In genomic region chr1:212461916-212462660, GRCh38 we compare ENCODE assay signal across 22 cellular contexts.
"Had no signal": no experiment of that assay in that cellular context is flagged by ENCODE, and none has a peak within 500 bp of the region (broad histone marks: within the 10 kb centered on the region; RNA-seq: fewer than 3 reads in every experiment).

No MANE protein-coding gene starts in this region.

- H3K4me3 ChIP-seq: adrenal gland, cardiac muscle cell, heart left ventricle, left ventricle myocardium inferior, ovary, tibial nerve, uterus had no signal

- H3K9me3 Mint-ChIP-seq: activated B cell treated with CpG ODN at 0.5 μM for 24 hours; activated CD4-positive, alpha-beta memory T cell treated with anti-CD3 and anti-CD28 coated beads, Interleukin-2, amount 10 ng/mL, durations not matched to agents 7 days and 5 days; activated naive CD4-positive, alpha-beta T cell treated with anti-CD3 and anti-CD28 coated beads, Interleukin-2, amount 50 U/mL, for 24 hours; naive thymus-derived CD4-positive, alpha-beta T cell; T-cell had no signal

- H3K4me3 Mint-ChIP-seq: activated B cell treated with CpG ODN at 0.5 μM for 24 hours; activated CD4-positive, alpha-beta memory T cell treated with anti-CD3 and anti-CD28 coated beads, Interleukin-2, amount 10 ng/mL, durations not matched to agents 7 days and 5 days; activated CD8-positive, alpha-beta memory T cell treated with anti-CD3 and anti-CD28 coated beads, Interleukin-2, amount 10 ng/mL, durations not matched to agents 7 days and 5 days; activated naive CD4-positive, alpha-beta T cell treated with anti-CD3 and anti-CD28 coated beads, Interleukin-2, amount 50 U/mL, for 24 hours; endodermal cell; memory B cell; naive thymus-derived CD4-positive, alpha-beta T cell; T-cell had no signal

- H3K36me3 ChIP-seq: adrenal gland, cardiac muscle cell, heart left ventricle, left ventricle myocardium inferior, ovary, tibial nerve, uterus had no signal

- H3K27ac Mint-ChIP-seq: activated B cell treated with CpG ODN at 0.5 μM for 24 hours; activated CD4-positive, alpha-beta memory T cell treated with anti-CD3 and anti-CD28 coated beads, Interleukin-2, amount 10 ng/mL, durations not matched to agents 7 days and 5 days; activated CD8-positive, alpha-beta memory T cell treated with anti-CD3 and anti-CD28 coated beads, Interleukin-2, amount 10 ng/mL, durations not matched to agents 7 days and 5 days; activated naive CD4-positive, alpha-beta T cell treated with anti-CD3 and anti-CD28 coated beads, Interleukin-2, amount 50 U/mL, for 24 hours; endodermal cell; memory B cell; naive thymus-derived CD4-positive, alpha-beta T cell; T-cell had no signal

- H3K27me3 Mint-ChIP-seq: activated B cell treated with CpG ODN at 0.5 μM for 24 hours; activated CD4-positive, alpha-beta memory T cell treated with anti-CD3 and anti-CD28 coated beads, Interleukin-2, amount 10 ng/mL, durations not matched to agents 7 days and 5 days; activated CD8-positive, alpha-beta memory T cell treated with anti-CD3 and anti-CD28 coated beads, Interleukin-2, amount 10 ng/mL, durations not matched to agents 7 days and 5 days; activated naive CD4-positive, alpha-beta T cell treated with anti-CD3 and anti-CD28 coated beads, Interleukin-2, amount 50 U/mL, for 24 hours; T-cell had no signal

- H3K9ac ChIP-seq: SK-N-SH had no signal

- ATAC-seq: activated CD8-positive, alpha-beta memory T cell treated with anti-CD3 and anti-CD28 coated beads, Interleukin-2, amount 10 ng/mL, durations not matched to agents 7 days and 5 days; foreskin keratinocyte; heart left ventricle; naive thymus-derived CD4-positive, alpha-beta T cell; sciatic nerve; T-cell had no signal

- DNase-seq: activated B cell treated with CpG ODN at 0.5 μM for 24 hours; activated CD4-positive, alpha-beta memory T cell treated with anti-CD3 and anti-CD28 coated beads, Interleukin-2, amount 10 ng/mL, durations not matched to agents 7 days and 5 days; activated CD4-positive, alpha-beta T cell treated with anti-CD3 and anti-CD28 coated beads for 48 hours; activated CD8-positive, alpha-beta memory T cell treated with anti-CD3 and anti-CD28 coated beads, Interleukin-2, amount 10 ng/mL, durations not matched to agents 7 days and 5 days; activated T-cell treated with anti-CD3 and anti-CD28 coated beads, Interleukin-2, amount 50 U/mL, for 1 hour; adrenal gland; foreskin keratinocyte; left ventricle myocardium inferior; naive thymus-derived CD4-positive, alpha-beta T cell; ovary; SK-N-SH; stimulated activated naive CD4-positive, alpha-beta T cell; T-cell; uterus had no signal

- H3K4me1 Mint-ChIP-seq: activated B cell treated with CpG ODN at 0.5 μM for 24 hours; activated naive CD4-positive, alpha-beta T cell treated with anti-CD3 and anti-CD28 coated beads, Interleukin-2, amount 50 U/mL, for 24 hours; memory B cell had no signal

- H3K4me1 ChIP-seq: adrenal gland, foreskin keratinocyte, left ventricle myocardium inferior, uterus had no signal

- H3K9me3 ChIP-seq: adrenal gland, ovary, SK-N-SH, uterus had no signal

- H3K4me2 ChIP-seq: SK-N-SH had no signal

- H3K27ac ChIP-seq: adrenal gland, cardiac muscle cell, epithelial cell of prostate, foreskin keratinocyte, heart left ventricle, left ventricle myocardium inferior, ovary, uterus had no signal

- H3K27me3 ChIP-seq: adrenal gland, cardiac muscle cell, foreskin keratinocyte, heart left ventricle, ovary, tibial nerve, uterus had no signal

- H3K36me3 Mint-ChIP-seq: activated CD8-positive, alpha-beta memory T cell treated with anti-CD3 and anti-CD28 coated beads, Interleukin-2, amount 10 ng/mL, durations not matched to agents 7 days and 5 days; activated naive CD4-positive, alpha-beta T cell treated with anti-CD3 and anti-CD28 coated beads, Interleukin-2, amount 50 U/mL, for 24 hours; memory B cell; naive thymus-derived CD4-positive, alpha-beta T cell; T-cell had no signal
